Comparison of ENCODE assay signal across 2 cellular contexts in the genomic region with DNA sequence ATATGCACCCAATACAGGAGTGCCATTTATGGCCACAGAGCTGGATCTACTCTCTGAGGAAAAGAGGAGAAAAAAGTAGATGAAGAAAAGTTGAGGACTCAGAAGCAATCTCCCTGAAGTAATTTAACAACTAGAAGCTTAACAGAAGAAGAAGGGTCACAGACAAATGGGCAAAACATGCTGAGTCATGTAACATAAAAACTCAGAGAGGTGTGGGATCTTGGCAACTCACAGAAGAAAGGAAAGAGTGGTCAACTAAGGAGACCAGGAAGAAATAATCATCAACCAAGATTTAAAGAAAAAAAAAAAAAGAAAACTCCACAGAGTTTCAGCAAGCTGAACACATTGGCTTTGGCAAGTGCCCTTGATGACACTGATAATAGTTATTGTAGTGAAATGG.
TF ChIP-seq lines count a peak whose summit lies in the region.

No MANE protein-coding gene starts in this region.

TF ChIP-seq in IMR-90, 13 proteins besides CTCF, POLR2A, EP300 and RAD21:
- TF ChIP-seq NFE2L2 (IDR thresholded peaks at IDR 0.05; ENCODE audit: low read depth, low read length), result peak; percentile 95
- TF ChIP-seq MAFK (IDR thresholded peaks at IDR 0.05; ENCODE audit: low read depth, low read length), result peak; percentile 40; the same call in 1 of the 2 replicates
- TF ChIP-seq RFX5 (IDR thresholded peaks at IDR 0.05; ENCODE audit: low read depth, low read length), result no peak
TF ChIP-seq in IMR-90: peak in this region for 2.

TF ChIP-seq in WTC11, 78 proteins besides CTCF, POLR2A, EP300 and RAD21:
- TF ChIP-seq FOXP1 (CRISPR knock-in tag; IDR thresholded peaks at IDR 0.05; ENCODE audit: borderline replicate concordance), result no peak
- TF ChIP-seq SMAD4 (CRISPR knock-in tag; IDR thresholded peaks at IDR 0.05), result no peak
- TF ChIP-seq, protein P1, sequence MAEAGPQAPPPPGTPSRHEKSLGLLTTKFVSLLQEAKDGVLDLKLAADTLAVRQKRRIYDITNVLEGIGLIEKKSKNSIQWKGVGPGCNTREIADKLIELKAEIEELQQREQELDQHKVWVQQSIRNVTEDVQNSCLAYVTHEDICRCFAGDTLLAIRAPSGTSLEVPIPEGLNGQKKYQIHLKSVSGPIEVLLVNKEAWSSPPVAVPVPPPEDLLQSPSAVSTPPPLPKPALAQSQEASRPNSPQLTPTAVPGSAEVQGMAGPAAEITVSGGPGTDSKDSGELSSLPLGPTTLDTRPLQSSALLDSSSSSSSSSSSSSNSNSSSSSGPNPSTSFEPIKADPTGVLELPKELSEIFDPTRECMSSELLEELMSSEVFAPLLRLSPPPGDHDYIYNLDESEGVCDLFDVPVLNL (CRISPR knock-in tag; IDR thresholded peaks at IDR 0.05; ENCODE audit: borderline replicate concordance, low read depth), result no peak
